ENCODE assay signal across 8 cellular contexts in the genomic region with DNA sequence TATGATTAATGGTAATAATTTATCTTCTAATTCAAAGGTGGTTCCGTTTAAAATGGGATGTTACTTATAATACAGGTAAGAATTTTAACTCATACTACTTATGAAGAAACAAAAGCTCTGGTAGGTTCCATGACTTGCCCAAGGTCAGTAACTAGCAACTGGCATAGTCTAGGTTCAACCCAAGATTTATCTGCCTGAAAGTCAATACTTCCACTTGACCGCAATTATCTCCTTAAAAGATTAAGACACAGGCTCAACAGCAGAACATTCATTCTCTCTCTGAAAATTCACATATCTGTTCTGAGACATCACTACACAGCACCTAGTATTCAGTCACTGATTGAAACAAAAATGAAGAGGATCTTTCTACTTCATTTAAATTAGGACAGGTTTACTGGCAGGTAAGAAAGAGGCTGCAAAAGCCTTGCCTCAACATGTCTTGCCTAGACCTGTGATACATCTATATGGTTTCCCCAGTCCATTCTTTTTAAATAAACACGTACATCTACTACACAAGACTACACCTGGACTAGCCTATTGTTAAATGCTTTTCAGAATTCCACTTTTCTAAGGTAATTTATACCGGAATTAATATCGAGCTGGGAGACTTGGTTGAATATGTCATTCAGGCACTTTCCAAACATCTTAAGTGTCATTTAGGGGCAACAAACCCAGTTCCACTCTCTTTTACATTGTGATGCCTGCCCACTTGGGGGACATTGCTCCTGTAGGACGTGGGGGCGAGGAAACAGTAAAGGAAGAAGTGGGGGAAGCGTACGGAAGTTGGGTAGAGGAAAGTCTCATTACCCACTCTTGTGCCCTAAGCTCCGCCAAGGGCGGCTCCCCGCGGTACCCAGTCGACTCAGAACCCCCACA. TPM values are rescaled to one million over a fixed set of nuclear protein-coding genes. Genes with fewer than 3 reads are reported as not detected.
A peak's percentile ranks its signal among the peaks of the same experiment; 100 is the strongest.
DNase-seq lines count a peak whose midpoint lies in the region; ATAC-seq and TF ChIP-seq lines count a peak whose summit lies in the region.

No MANE protein-coding gene starts in this region.

- no peaks in the 10 kb centered on the region for H3K36me3 Mint-ChIP-seq in WTC11

- DNase-seq in Caki2 (ENCODE audit: low read depth): peak; percentile 19
- no peak for DNase-seq in WTC11 (ENCODE audit: low spot score)
- DNase-seq in fibroblast of the aortic adventitia (ENCODE audit: low read depth): no peak
- DNase-seq in posterior vena cava (ENCODE audit: low spot score): no peak
- DNase-seq in GF-D8 (lab: John Stamatoyannopoulos, UW): no peak

- intact Hi-C loops in posterior vena cava (cut with DNase I): loop anchor here in 1 of 2 donors (10.0 kb wide), 1 partner anchor 1730 kb away; no protein-coding TSS in a partner anchor

- no peaks in the 10 kb centered on the region for H3K27me3 Mint-ChIP-seq in WTC11 (ENCODE audit: low read depth)

- in situ Hi-C loops in Caki2 (cut with HindIII; ENCODE audit: low pct_unique_long_range_greater_than_20kb, low sequenced_read_pairs): no loop called here

- H3K27ac ChIP-seq in rectal smooth muscle tissue (ENCODE audit: low read depth, low read length): no peak overlapping the region

- ATAC-seq in HG03354 (IDR thresholded peaks at IDR 0.05; ENCODE audit: poor library complexity, severe bottlenecking, unreplicated experiment): peak; percentile 20
- no peak for ATAC-seq in WTC11
- no peak for ATAC-seq in HG03457 (IDR thresholded peaks at IDR 0.05; ENCODE audit: unreplicated experiment)

- peak overlapping the region; percentile 2 for H3K9ac ChIP-seq in rectal smooth muscle tissue (ENCODE audit: low read length)

- H3K4me1 ChIP-seq in rectal smooth muscle tissue (ENCODE audit: control insufficient read depth, insufficient read depth, low read length): peaks cover 11% of the 10 kb centered on the region

- TF ChIP-seq CTCF in WTC11 (IDR thresholded peaks at IDR 0.05) (no peak), fibroblast of the aortic adventitia (IDR thresholded peaks at IDR 0.05; ENCODE audit: insufficient read depth, low read length) (no peak)

- peaks cover 12% of the 10 kb centered on the region for H3K4me1 Mint-ChIP-seq in WTC11

- no peaks in the 10 kb centered on the region for H3K27me3 ChIP-seq in rectal smooth muscle tissue (ENCODE audit: control insufficient read depth, insufficient read depth, low read length)

- POLR2A ChIA-PET in WTC11 (lab: Charles Lee): no interaction called here

- H3K27ac Mint-ChIP-seq in WTC11: peak overlapping the region; percentile 98

- no peaks in the 10 kb centered on the region for H3K9me3 Mint-ChIP-seq in WTC11

- peak overlapping the region; percentile 95 for H3K4me3 Mint-ChIP-seq in WTC11

- H3K36me3 ChIP-seq in rectal smooth muscle tissue (ENCODE audit: control insufficient read depth, insufficient read depth, low read length): no peaks in the 10 kb centered on the region

- CTCF ChIA-PET in WTC11 (lab: Charles Lee): interaction anchor here (1.0 to 1.5 kb wide), 3 partner anchors 20 to 202 kb away, joined by 3 to 4 read pairs (median 4); a partner anchor contains a TSS

- H3K4me3 ChIP-seq in fibroblast of the aortic adventitia (ENCODE audit: low read depth, low read length) (peak overlapping the region; percentile 95), rectal smooth muscle tissue (ENCODE audit: low read length) (peak overlapping the region; percentile 89)

TF ChIP-seq in WTC11, 78 proteins besides CTCF, POLR2A, EP300 and RAD21 (continues in another document):
- TF ChIP-seq, protein P1, sequence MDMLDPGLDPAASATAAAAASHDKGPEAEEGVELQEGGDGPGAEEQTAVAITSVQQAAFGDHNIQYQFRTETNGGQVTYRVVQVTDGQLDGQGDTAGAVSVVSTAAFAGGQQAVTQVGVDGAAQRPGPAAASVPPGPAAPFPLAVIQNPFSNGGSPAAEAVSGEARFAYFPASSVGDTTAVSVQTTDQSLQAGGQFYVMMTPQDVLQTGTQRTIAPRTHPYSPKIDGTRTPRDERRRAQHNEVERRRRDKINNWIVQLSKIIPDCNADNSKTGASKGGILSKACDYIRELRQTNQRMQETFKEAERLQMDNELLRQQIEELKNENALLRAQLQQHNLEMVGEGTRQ (CRISPR knock-in tag; IDR thresholded peaks at IDR 0.05): no peak
- TF ChIP-seq, protein P2, sequence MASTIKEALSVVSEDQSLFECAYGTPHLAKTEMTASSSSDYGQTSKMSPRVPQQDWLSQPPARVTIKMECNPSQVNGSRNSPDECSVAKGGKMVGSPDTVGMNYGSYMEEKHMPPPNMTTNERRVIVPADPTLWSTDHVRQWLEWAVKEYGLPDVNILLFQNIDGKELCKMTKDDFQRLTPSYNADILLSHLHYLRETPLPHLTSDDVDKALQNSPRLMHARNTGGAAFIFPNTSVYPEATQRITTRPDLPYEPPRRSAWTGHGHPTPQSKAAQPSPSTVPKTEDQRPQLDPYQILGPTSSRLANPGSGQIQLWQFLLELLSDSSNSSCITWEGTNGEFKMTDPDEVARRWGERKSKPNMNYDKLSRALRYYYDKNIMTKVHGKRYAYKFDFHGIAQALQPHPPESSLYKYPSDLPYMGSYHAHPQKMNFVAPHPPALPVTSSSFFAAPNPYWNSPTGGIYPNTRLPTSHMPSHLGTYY (CRISPR knock-in tag; IDR thresholded peaks at IDR 0.05): no peak
- TF ChIP-seq, protein P3, sequence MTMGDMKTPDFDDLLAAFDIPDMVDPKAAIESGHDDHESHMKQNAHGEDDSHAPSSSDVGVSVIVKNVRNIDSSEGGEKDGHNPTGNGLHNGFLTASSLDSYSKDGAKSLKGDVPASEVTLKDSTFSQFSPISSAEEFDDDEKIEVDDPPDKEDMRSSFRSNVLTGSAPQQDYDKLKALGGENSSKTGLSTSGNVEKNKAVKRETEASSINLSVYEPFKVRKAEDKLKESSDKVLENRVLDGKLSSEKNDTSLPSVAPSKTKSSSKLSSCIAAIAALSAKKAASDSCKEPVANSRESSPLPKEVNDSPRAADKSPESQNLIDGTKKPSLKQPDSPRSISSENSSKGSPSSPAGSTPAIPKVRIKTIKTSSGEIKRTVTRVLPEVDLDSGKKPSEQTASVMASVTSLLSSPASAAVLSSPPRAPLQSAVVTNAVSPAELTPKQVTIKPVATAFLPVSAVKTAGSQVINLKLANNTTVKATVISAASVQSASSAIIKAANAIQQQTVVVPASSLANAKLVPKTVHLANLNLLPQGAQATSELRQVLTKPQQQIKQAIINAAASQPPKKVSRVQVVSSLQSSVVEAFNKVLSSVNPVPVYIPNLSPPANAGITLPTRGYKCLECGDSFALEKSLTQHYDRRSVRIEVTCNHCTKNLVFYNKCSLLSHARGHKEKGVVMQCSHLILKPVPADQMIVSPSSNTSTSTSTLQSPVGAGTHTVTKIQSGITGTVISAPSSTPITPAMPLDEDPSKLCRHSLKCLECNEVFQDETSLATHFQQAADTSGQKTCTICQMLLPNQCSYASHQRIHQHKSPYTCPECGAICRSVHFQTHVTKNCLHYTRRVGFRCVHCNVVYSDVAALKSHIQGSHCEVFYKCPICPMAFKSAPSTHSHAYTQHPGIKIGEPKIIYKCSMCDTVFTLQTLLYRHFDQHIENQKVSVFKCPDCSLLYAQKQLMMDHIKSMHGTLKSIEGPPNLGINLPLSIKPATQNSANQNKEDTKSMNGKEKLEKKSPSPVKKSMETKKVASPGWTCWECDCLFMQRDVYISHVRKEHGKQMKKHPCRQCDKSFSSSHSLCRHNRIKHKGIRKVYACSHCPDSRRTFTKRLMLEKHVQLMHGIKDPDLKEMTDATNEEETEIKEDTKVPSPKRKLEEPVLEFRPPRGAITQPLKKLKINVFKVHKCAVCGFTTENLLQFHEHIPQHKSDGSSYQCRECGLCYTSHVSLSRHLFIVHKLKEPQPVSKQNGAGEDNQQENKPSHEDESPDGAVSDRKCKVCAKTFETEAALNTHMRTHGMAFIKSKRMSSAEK (CRISPR knock-in tag; IDR thresholded peaks at IDR 0.05; ENCODE audit: borderline replicate concordance): no peak
- no peak for TF ChIP-seq TP53 (CRISPR knock-in tag; IDR thresholded peaks at IDR 0.05)
- no peak for TF ChIP-seq ZNF671 (CRISPR knock-in tag; IDR thresholded peaks at IDR 0.05)
- TF ChIP-seq IRF2 (CRISPR knock-in tag; IDR thresholded peaks at IDR 0.05; ENCODE audit: borderline replicate concordance, low read depth): no peak
- TF ChIP-seq, protein P4, sequence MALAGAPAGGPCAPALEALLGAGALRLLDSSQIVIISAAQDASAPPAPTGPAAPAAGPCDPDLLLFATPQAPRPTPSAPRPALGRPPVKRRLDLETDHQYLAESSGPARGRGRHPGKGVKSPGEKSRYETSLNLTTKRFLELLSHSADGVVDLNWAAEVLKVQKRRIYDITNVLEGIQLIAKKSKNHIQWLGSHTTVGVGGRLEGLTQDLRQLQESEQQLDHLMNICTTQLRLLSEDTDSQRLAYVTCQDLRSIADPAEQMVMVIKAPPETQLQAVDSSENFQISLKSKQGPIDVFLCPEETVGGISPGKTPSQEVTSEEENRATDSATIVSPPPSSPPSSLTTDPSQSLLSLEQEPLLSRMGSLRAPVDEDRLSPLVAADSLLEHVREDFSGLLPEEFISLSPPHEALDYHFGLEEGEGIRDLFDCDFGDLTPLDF (CRISPR knock-in tag; IDR thresholded peaks at IDR 0.05): no peak
- TF ChIP-seq, protein P5, sequence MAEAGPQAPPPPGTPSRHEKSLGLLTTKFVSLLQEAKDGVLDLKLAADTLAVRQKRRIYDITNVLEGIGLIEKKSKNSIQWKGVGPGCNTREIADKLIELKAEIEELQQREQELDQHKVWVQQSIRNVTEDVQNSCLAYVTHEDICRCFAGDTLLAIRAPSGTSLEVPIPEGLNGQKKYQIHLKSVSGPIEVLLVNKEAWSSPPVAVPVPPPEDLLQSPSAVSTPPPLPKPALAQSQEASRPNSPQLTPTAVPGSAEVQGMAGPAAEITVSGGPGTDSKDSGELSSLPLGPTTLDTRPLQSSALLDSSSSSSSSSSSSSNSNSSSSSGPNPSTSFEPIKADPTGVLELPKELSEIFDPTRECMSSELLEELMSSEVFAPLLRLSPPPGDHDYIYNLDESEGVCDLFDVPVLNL (CRISPR knock-in tag; IDR thresholded peaks at IDR 0.05; ENCODE audit: borderline replicate concordance, low read depth): no peak

RNA-seq across cellular contexts. Expression of a gene that starts 1.1 kb away (rescaled TPM):
- 9.4 and 12.7 TPM in 2 replicates for total RNA-seq in Caki2 (2014; rRNA removed; shearing (Covaris generic); ENCODE audit: low replicate concordance)
- total RNA-seq in WTC11 (2021) (14.9 to 19.3 TPM (median 15.3 TPM) in 3 replicates), fibroblast of the aortic adventitia (ENCODE audit: low replicate concordance) (13.8 and 22.0 TPM in 2 replicates), posterior vena cava (10 to 100 TPM; 15.8 to 15.9 TPM)

RNA-seq across cellular contexts. Expression of a gene that starts 26.3 kb away (rescaled TPM):
- 73.7 and 79.2 TPM in 2 replicates for total RNA-seq in Caki2 (2014; rRNA removed; shearing (Covaris generic); ENCODE audit: low replicate concordance)
- 27.2 to 41.6 TPM (median 41.5 TPM) in 3 replicates for total RNA-seq in WTC11 (2021)
- total RNA-seq in fibroblast of the aortic adventitia (ENCODE audit: low replicate concordance): 6.6 and 56.7 TPM in 2 replicates
- total RNA-seq in posterior vena cava: under 1 TPM; 0.52 to 0.88 TPM

RNA-seq across cellular contexts. Expression of a gene that starts 32.7 kb away (rescaled TPM):
- 17.3 and 26.8 TPM in 2 replicates for total RNA-seq in Caki2 (2014; rRNA removed; shearing (Covaris generic); ENCODE audit: low replicate concordance)
- total RNA-seq in WTC11 (2021) (12.9 to 15.7 TPM (median 15.4 TPM) in 3 replicates), fibroblast of the aortic adventitia (ENCODE audit: low replicate concordance) (11.8 and 25.8 TPM in 2 replicates), posterior vena cava (10 to 100 TPM; 20.7 to 26.2 TPM)
